ENCODE assay signal across 17 cellular contexts in the genomic region with DNA sequence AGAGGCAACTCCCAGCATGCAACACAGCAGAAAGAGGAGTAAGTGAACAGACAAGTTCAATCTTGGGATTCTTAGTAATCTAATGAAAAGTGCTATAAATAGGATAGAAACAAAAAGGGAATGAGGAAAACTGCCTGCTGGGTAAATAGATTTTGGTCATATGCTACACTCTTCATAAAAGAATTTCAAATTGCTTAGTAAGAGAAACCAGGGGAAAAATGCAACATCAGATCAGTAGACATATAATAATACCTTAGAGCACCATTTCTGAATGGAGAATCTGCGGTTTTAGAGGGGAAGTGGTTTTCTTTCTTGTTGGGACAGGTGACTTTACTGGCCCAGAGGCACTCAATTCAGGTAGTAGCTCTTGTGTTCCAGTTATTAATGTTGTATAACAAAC. TPM values are rescaled to one million over a fixed set of nuclear protein-coding genes. Genes with fewer than 3 reads are reported as not detected.
A peak's percentile ranks its signal among the peaks of the same experiment; 100 is the strongest.
DNase-seq lines count a peak whose midpoint lies in the region; ATAC-seq and TF ChIP-seq lines count a peak whose summit lies in the region.
"Had no signal": no experiment of that assay in that cellular context is flagged by ENCODE, and none has a peak within 500 bp of the region (broad histone marks: within the 10 kb centered on the region; RNA-seq: fewer than 3 reads in every experiment).

No MANE protein-coding gene starts in this region.

- ATAC-seq in DND-41 (ENCODE audit: insufficient read depth, low read depth) (peak; percentile 57; the same call in 2 of the 3 replicates), GM19463 (IDR thresholded peaks at IDR 0.05; ENCODE audit: unreplicated experiment) (peak; percentile 66), HG02885 (IDR thresholded peaks at IDR 0.05; ENCODE audit: poor library complexity, unreplicated experiment) (peak; percentile 79), GM21786 (IDR thresholded peaks at IDR 0.05; ENCODE audit: unreplicated experiment) (no peak)
- ATAC-seq: gastrocnemius medialis, left colon, right cardiac atrium had no signal

- POLR2A ChIA-PET in OCI-LY7 (lab: Charles Lee), result no interaction called here

- no peak for DNase-seq in DND-41
- peak; percentile 49 for DNase-seq in OCI-LY7 (ENCODE audit: low spot score)
- DNase-seq in activated T-cell treated with anti-CD3 and anti-CD28 coated beads, Interleukin-2, amount 50 U/mL, for 1 hour, result no peak
- no peak for DNase-seq in H4 (ENCODE audit: low spot score)
- DNase-seq in progenitor cell of endocrine pancreas (ENCODE audit: low spot score, unreplicated experiment), result no peak
- DNase-seq: ACHN; activated CD4-positive, alpha-beta T cell treated with anti-CD3 and anti-CD28 coated beads for 4 hours; activated naive CD4-positive, alpha-beta T cell treated with anti-CD3 and anti-CD28 coated beads for 36 hours; CD4-positive, alpha-beta T cell; gastrocnemius medialis; H9; left colon; nucleus accumbens; right cardiac atrium had no signal

- H3K4me1 Mint-ChIP-seq in progenitor cell of endocrine pancreas (ENCODE audit: low read depth), result no peaks in the 10 kb centered on the region

- CTCF ChIA-PET in OCI-LY7 (lab: Charles Lee; ENCODE audit: unreplicated experiment), result no interaction called here

- H3K4me1 ChIP-seq in DND-41 (ENCODE audit: insufficient read depth, low read length), result peaks cover 8% of the 10 kb centered on the region; the same call in 1 of the 2 replicates
- H3K4me1 ChIP-seq in OCI-LY7 (ENCODE audit: insufficient read depth, low read length, poor library complexity, severe bottlenecking), result peaks cover 12% of the 10 kb centered on the region
- H3K4me1 ChIP-seq: gastrocnemius medialis had no signal

- no peaks in the 10 kb centered on the region for H3K79me2 ChIP-seq in DND-41 (ENCODE audit: insufficient read depth, low read length)
- no peaks in the 10 kb centered on the region for H3K79me2 ChIP-seq in OCI-LY7 (ENCODE audit: insufficient read depth, low read depth, low read length)

- H3K4me2 ChIP-seq in DND-41 (ENCODE audit: insufficient read depth, low read length) (no peak overlapping the region), OCI-LY7 (ENCODE audit: low read length) (peak overlapping the region; percentile 15; the same call in 1 of the 2 replicates)

- H3K27ac ChIP-seq in DND-41 (ENCODE audit: low read length), result no peak overlapping the region
- H3K27ac ChIP-seq in OCI-LY7 (ENCODE audit: low read depth, low read length, poor library complexity, severe bottlenecking), result no peak overlapping the region
- H3K27ac ChIP-seq: gastrocnemius medialis had no signal

- H4K20me1 ChIP-seq in DND-41 (ENCODE audit: insufficient read depth, low read length), result no peaks in the 10 kb centered on the region
- no peaks in the 10 kb centered on the region for H4K20me1 ChIP-seq in OCI-LY7 (ENCODE audit: insufficient read depth, low read length)

- TF ChIP-seq CTCF in DND-41 (IDR thresholded peaks at IDR 0.05; ENCODE audit: borderline replicate concordance, extremely low read depth, low read length, poor library complexity, severe bottlenecking), result no peak
- TF ChIP-seq CTCF in OCI-LY7 (conservative IDR thresholded peaks at IDR 0.05; ENCODE audit: low read length), result no peak
- no peak for TF ChIP-seq CTCF in progenitor cell of endocrine pancreas (IDR thresholded peaks at IDR 0.05; ENCODE audit: unreplicated experiment)

- H3K27me3 Mint-ChIP-seq in progenitor cell of endocrine pancreas, result no peaks in the 10 kb centered on the region
- H3K27me3 Mint-ChIP-seq: CD4-positive, alpha-beta T cell had no signal

- no peak overlapping the region for H3K9ac ChIP-seq in DND-41 (ENCODE audit: low read depth, low read length)

- H3K9me3 Mint-ChIP-seq in progenitor cell of endocrine pancreas (ENCODE audit: low read depth), result no peaks in the 10 kb centered on the region
- H3K9me3 Mint-ChIP-seq: activated naive CD4-positive, alpha-beta T cell treated with anti-CD3 and anti-CD28 coated beads for 36 hours; CD4-positive, alpha-beta T cell; H9 had no signal

- no peak overlapping the region for H3K4me3 Mint-ChIP-seq in progenitor cell of endocrine pancreas (ENCODE audit: low read depth)
- H3K4me3 Mint-ChIP-seq: activated naive CD4-positive, alpha-beta T cell treated with anti-CD3 and anti-CD28 coated beads for 36 hours; CD4-positive, alpha-beta T cell; H9 had no signal

- H3K9me2 ChIP-seq in OCI-LY7 (ENCODE audit: insufficient read depth, low read length), result no peaks in the 10 kb centered on the region

- intact Hi-C loops in OCI-LY7 (cut with micrococcal nuclease; ENCODE audit: unreplicated experiment), result no loop called here

- no peak overlapping the region for H3K27ac Mint-ChIP-seq in progenitor cell of endocrine pancreas
- H3K27ac Mint-ChIP-seq: activated naive CD4-positive, alpha-beta T cell treated with anti-CD3 and anti-CD28 coated beads for 36 hours; CD4-positive, alpha-beta T cell; H9 had no signal

- H2AFZ ChIP-seq in DND-41 (ENCODE audit: low read depth, low read length) (no peak overlapping the region), OCI-LY7 (ENCODE audit: low read length) (no peak overlapping the region)

- H3K36me3 ChIP-seq in DND-41 (ENCODE audit: insufficient read depth, low read length), result no peaks in the 10 kb centered on the region
- H3K36me3 ChIP-seq in OCI-LY7 (ENCODE audit: insufficient read depth, low read length), result no peaks in the 10 kb centered on the region
- H3K36me3 ChIP-seq: gastrocnemius medialis had no signal

- H3K27me3 ChIP-seq in DND-41 (ENCODE audit: insufficient read depth, low read length, poor library complexity), result no peaks in the 10 kb centered on the region
- H3K27me3 ChIP-seq: gastrocnemius medialis had no signal

- no peaks in the 10 kb centered on the region for H3K9me3 ChIP-seq in DND-41 (ENCODE audit: insufficient read depth, low read length, severe bottlenecking)
- no peaks in the 10 kb centered on the region for H3K9me3 ChIP-seq in OCI-LY7 (ENCODE audit: low read length)
- H3K9me3 ChIP-seq: gastrocnemius medialis had no signal

- BruUV-seq in OCI-LY7 (replicated peaks; lab: Mats Ljungman, UMichigan), result no TSS peak

- H3K4me3 ChIP-seq in DND-41 (ENCODE audit: low read depth in 1 of 2, low read length in 2 of 2), result no peak overlapping the region
- H3K4me3 ChIP-seq in OCI-LY7 (ENCODE audit: low read depth, low read length, poor library complexity, severe bottlenecking), result no peak overlapping the region
- H3K4me3 ChIP-seq: gastrocnemius medialis had no signal

- H3K36me3 Mint-ChIP-seq in progenitor cell of endocrine pancreas (ENCODE audit: insufficient read depth), result no peaks in the 10 kb centered on the region

RNA-seq across cellular contexts. Expression of gene TBC1D5, which starts 13.4 kb away (rescaled TPM):
- 82.4 and 85.5 TPM in 2 replicates for total RNA-seq in OCI-LY7 (2014; rRNA removed; shearing (Covaris generic))
- total RNA-seq in OCI-LY7 (2022), result 78.5 and 90.5 TPM in 2 replicates
- 15.4 and 17.2 TPM in 2 replicates for total RNA-seq in H4 (2014; rRNA removed; shearing (Covaris generic))
- 51.8 and 55.6 TPM in 2 replicates for total RNA-seq in progenitor cell of endocrine pancreas
